8 cellular contexts compared by ENCODE assay signal in the genomic region with DNA sequence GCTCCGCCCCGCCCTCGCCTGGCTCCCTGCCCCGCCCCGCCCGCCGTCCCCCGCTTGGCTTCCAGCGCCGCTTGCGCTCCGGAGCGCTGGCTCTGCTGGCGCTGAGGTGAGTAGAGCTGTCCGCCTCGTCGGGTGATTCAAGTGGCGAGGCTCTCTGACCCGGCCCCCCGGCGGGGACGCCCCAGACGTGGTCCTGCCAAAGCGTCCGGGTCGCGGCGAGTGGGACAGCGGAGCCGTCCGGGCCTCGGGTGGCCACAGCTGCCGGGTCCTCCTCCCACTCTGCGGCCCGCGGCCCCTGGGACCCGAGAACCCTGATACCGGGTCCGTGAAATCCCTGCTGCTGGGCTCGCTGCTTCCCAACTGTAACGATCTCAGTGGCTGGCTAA. TPM values are rescaled to one million over a fixed set of nuclear protein-coding genes. Genes with fewer than 3 reads are reported as not detected.
DNase-seq lines count a peak whose midpoint lies in the region; ATAC-seq, FAIRE-seq and TF ChIP-seq lines count a peak whose summit lies in the region.

A gene (plus strand): TSS at position 46 of the 386 bp plus-strand sequence. CDS start 4,477 bp downstream, outside the sequence.

- H3K36me3 Mint-ChIP-seq in CD8-positive, alpha-beta memory T cell, result peaks cover 5 to 13% (median 6%) of the 10 kb centered on the region in 3 donors
- peaks cover 0 to 2% (median 0%) of the 10 kb centered on the region in 3 experiments; a peak in 1 of 7 replicates for H3K36me3 Mint-ChIP-seq in H9 (ENCODE audit: insufficient read depth in 1 of 3, low read depth in 3 of 3)
- peaks cover 6% of the 10 kb centered on the region for H3K36me3 Mint-ChIP-seq in activated CD8-positive, alpha-beta T cell treated with anti-CD3 and anti-CD28 coated beads, Interleukin-2, amount 10 ng/mL, durations not matched to agents 7 days and 5 days (ENCODE audit: low read depth)

- POLR2A ChIA-PET in CD8-positive, alpha-beta memory T cell (lab: Charles Lee), result no interaction called here
- POLR2A ChIA-PET in activated CD8-positive, alpha-beta T cell treated with anti-CD3 and anti-CD28 coated beads, Interleukin-2, amount 10 ng/mL, durations not matched to agents 7 days and 5 days (lab: Charles Lee), result interaction anchor here (0.5 to 1.4 kb wide), 8 partner anchors 9 to 482 kb away, joined by 3 to 6 read pairs (median 3); a partner anchor contains a TSS

- H3K23me2 ChIP-seq in H9 (ENCODE audit: insufficient read length, low read depth, low read length, poor library complexity, severe bottlenecking), result peaks cover 3% of the 10 kb centered on the region

- H3K4me3 Mint-ChIP-seq in CD8-positive, alpha-beta memory T cell, result peak within 1 kb of the TSS in 6 of 7 donors; percentile 91 to 95 (median 94)
- peak within 1 kb of the TSS in 1 of 2 experiments; percentile 86; a peak in 3 of 5 replicates for H3K4me3 Mint-ChIP-seq in H9
- peak within 1 kb of the TSS; percentile 87 for H3K4me3 Mint-ChIP-seq in activated CD8-positive, alpha-beta T cell treated with anti-CD3 and anti-CD28 coated beads, Interleukin-2, amount 10 ng/mL, durations not matched to agents 7 days and 5 days

- no peak for ATAC-seq in activated CD8-positive, alpha-beta T cell treated with anti-CD3 and anti-CD28 coated beads, Interleukin-2, amount 10 ng/mL, durations not matched to agents 7 days and 5 days
- no peak for ATAC-seq in heart left ventricle
- ATAC-seq in HG03039 (IDR thresholded peaks at IDR 0.05; ENCODE audit: unreplicated experiment), result no peak

- CTCF ChIA-PET in CD8-positive, alpha-beta memory T cell (lab: Charles Lee), result interaction anchor here (0.6 to 1.6 kb wide), 5 partner anchors 16 to 1948 kb away, joined by 3 read pairs; no protein-coding TSS in a partner anchor
- CTCF ChIA-PET in activated CD8-positive, alpha-beta T cell treated with anti-CD3 and anti-CD28 coated beads, Interleukin-2, amount 10 ng/mL, durations not matched to agents 7 days and 5 days (lab: Charles Lee), result interaction anchor here (0.8 to 5.1 kb wide), 7 partner anchors 21 to 476 kb away, joined by 3 to 31 read pairs (median 3); no protein-coding TSS in a partner anchor

- peaks cover 0 to 9% (median 4%) of the 10 kb centered on the region in 5 donors for H3K9me3 Mint-ChIP-seq in CD8-positive, alpha-beta memory T cell
- no peaks in the 10 kb centered on the region for H3K9me3 Mint-ChIP-seq in H9
- no peaks in the 10 kb centered on the region for H3K9me3 Mint-ChIP-seq in activated CD8-positive, alpha-beta T cell treated with anti-CD3 and anti-CD28 coated beads, Interleukin-2, amount 10 ng/mL, durations not matched to agents 7 days and 5 days (ENCODE audit: insufficient read depth)

- H4K8ac ChIP-seq in H9 (replicated peaks; ENCODE audit: insufficient read length, low read depth, low read length), result no peak within 1 kb of the TSS

- WGBS in H9 (ENCODE audit: extremely low coverage, insufficient read length, low lambda C conversion rate), result no CpG with 5 or more reads among the region's 41 CpGs
- WGBS in heart left ventricle, 4 donors, result 0 to 2% (median 0%) methylated on average over 16 to 41 of the region's 41 CpGs

- H3K14ac ChIP-seq in H9 (ENCODE audit: insufficient read depth, low read length), result peak within 1 kb of the TSS; percentile 70; the same call in 1 of the 2 replicates

- TF ChIP-seq CTCF in H9 (conservative IDR thresholded peaks at IDR 0.05) (no peak), heart left ventricle (IDR thresholded peaks at IDR 0.05) (no peak)

- no peak within 1 kb of the TSS for H2BK15ac ChIP-seq in H9 (ENCODE audit: low read depth, low read length)

- no peak within 1 kb of the TSS for H4K91ac ChIP-seq in H9 (ENCODE audit: insufficient read length, low read depth, low read length)

- H3K9ac ChIP-seq in H9 (ENCODE audit: extremely low read depth, insufficient read length, low read length), result peak within 1 kb of the TSS; percentile 86

- no peak within 1 kb of the TSS for H3K18ac ChIP-seq in H9 (ENCODE audit: insufficient read length, low read depth, low read length)

- H2BK20ac ChIP-seq in H9 (ENCODE audit: low read depth, low read length, poor library complexity, severe bottlenecking), result no peak within 1 kb of the TSS

- H3K9me3 ChIP-seq in CD8-positive, alpha-beta memory T cell (ENCODE audit: low read length), result no peaks in the 10 kb centered on the region
- H3K9me3 ChIP-seq in H9 (ENCODE audit: control insufficient read depth, low read depth, low read length) (no peaks in the 10 kb centered on the region), heart left ventricle (no peaks in the 10 kb centered on the region)

- H3K79me2 ChIP-seq in H9 (ENCODE audit: insufficient read depth, low read length), result no peaks in the 10 kb centered on the region; the same call in 1 of the 2 replicates

- H3K23ac ChIP-seq in H9 (ENCODE audit: insufficient read length, low read depth, low read length), result no peak within 1 kb of the TSS

- H3K56ac ChIP-seq in H9 (ENCODE audit: insufficient read length, low read depth, low read length), result no peak within 1 kb of the TSS

- H3K79me1 ChIP-seq in H9 (ENCODE audit: insufficient read depth, low read depth, low read length, poor library complexity, severe bottlenecking), result no peaks in the 10 kb centered on the region

- no peaks in the 10 kb centered on the region for H3K27me3 ChIP-seq in CD8-positive, alpha-beta memory T cell (ENCODE audit: insufficient read depth, low read length, poor library complexity, severe bottlenecking)
- H3K27me3 ChIP-seq in H9 (ENCODE audit: insufficient read depth, low read length) (no peaks in the 10 kb centered on the region), heart left ventricle (no peaks in the 10 kb centered on the region)

- intact Hi-C loops in heart left ventricle (cut with DNase I), result no loop called here

- H2BK5ac ChIP-seq in H9 (ENCODE audit: insufficient read length, low read length), result no peak within 1 kb of the TSS

- no peaks in the 10 kb centered on the region for H4K20me1 ChIP-seq in H9 (ENCODE audit: control insufficient read depth, insufficient read depth, insufficient read length)

- H3K36me3 ChIP-seq in CD8-positive, alpha-beta memory T cell (ENCODE audit: insufficient read depth, low read length), result peaks cover 5% of the 10 kb centered on the region
- H3K36me3 ChIP-seq in heart left ventricle, result peaks cover 0 to 8% (median 0%) of the 10 kb centered on the region in 9 donors

- H2AFZ ChIP-seq in H9 (ENCODE audit: low read length), result peak within 1 kb of the TSS; percentile 90

- no peak within 1 kb of the TSS for H2BK12ac ChIP-seq in H9 (ENCODE audit: insufficient read length, low read depth, low read length)

- H3K4me3 ChIP-seq in CD8-positive, alpha-beta memory T cell (ENCODE audit: low read length), result peak within 1 kb of the TSS; percentile 83
- peak within 1 kb of the TSS; percentile 56 to 87 (median 74) for H3K4me3 ChIP-seq in heart left ventricle

- no peak for FAIRE-seq in urothelium cell line (lab: Jason Lieb, UNC)

- peak within 1 kb of the TSS; percentile 99 for H3K4me2 ChIP-seq in H9 (ENCODE audit: insufficient read depth, insufficient read length, low read length)

- peak within 1 kb of the TSS; percentile 15 for H4K5ac ChIP-seq in H9 (ENCODE audit: insufficient read length, low read depth, low read length)

- H2BK120ac ChIP-seq in H9 (ENCODE audit: low read depth, low read length, poor library complexity, severe bottlenecking), result no peak within 1 kb of the TSS

- H3K27ac Mint-ChIP-seq in CD8-positive, alpha-beta memory T cell, result peak within 1 kb of the TSS; percentile 41 to 93 (median 84)
- H3K27ac Mint-ChIP-seq in H9, result peak within 1 kb of the TSS; percentile 89 to 98 (median 97); a peak in 6 of 7 replicates
- H3K27ac Mint-ChIP-seq in activated CD8-positive, alpha-beta T cell treated with anti-CD3 and anti-CD28 coated beads, Interleukin-2, amount 10 ng/mL, durations not matched to agents 7 days and 5 days, result peak within 1 kb of the TSS; percentile 91

- H3K27me3 Mint-ChIP-seq in CD8-positive, alpha-beta memory T cell, result no peaks in the 10 kb centered on the region
- no peaks in the 10 kb centered on the region for H3K27me3 Mint-ChIP-seq in H9 (ENCODE audit: low read depth)
- H3K27me3 Mint-ChIP-seq in activated CD8-positive, alpha-beta T cell treated with anti-CD3 and anti-CD28 coated beads, Interleukin-2, amount 10 ng/mL, durations not matched to agents 7 days and 5 days (ENCODE audit: low read depth), result peaks cover 5% of the 10 kb centered on the region

- H3T11ph ChIP-seq in H9 (ENCODE audit: low read length), result no peak within 1 kb of the TSS

- H3K4me1 Mint-ChIP-seq in CD8-positive, alpha-beta memory T cell, result peaks cover 28 to 31% (median 30%) of the 10 kb centered on the region in 3 donors
- H3K4me1 Mint-ChIP-seq in H9, result peaks cover 16 to 17% of the 10 kb centered on the region in 2 experiments; a peak in 3 of 4 replicates
- peaks cover 24% of the 10 kb centered on the region for H3K4me1 Mint-ChIP-seq in activated CD8-positive, alpha-beta T cell treated with anti-CD3 and anti-CD28 coated beads, Interleukin-2, amount 10 ng/mL, durations not matched to agents 7 days and 5 days (ENCODE audit: low read depth)

- peak within 1 kb of the TSS; percentile 55 for H3K27ac ChIP-seq in CD8-positive, alpha-beta memory T cell (ENCODE audit: low read depth, low read length)
- H3K27ac ChIP-seq in H9 (ENCODE audit: insufficient read length, low read depth, low read length), result peak within 1 kb of the TSS; percentile 73
- H3K27ac ChIP-seq in heart left ventricle, result peak within 1 kb of the TSS; percentile 87 to 97 (median 92)

- H3K4ac ChIP-seq in H9 (ENCODE audit: low read depth, low read length), result no peak within 1 kb of the TSS

- peaks cover 31% of the 10 kb centered on the region for H3K4me1 ChIP-seq in CD8-positive, alpha-beta memory T cell (ENCODE audit: insufficient read depth, low read length)
- H3K4me1 ChIP-seq in H9 (ENCODE audit: insufficient read depth, low read length), result no peaks in the 10 kb centered on the region; the same call in 1 of the 2 replicates
- peaks cover 0 to 48% (median 23%) of the 10 kb centered on the region in 12 donors for H3K4me1 ChIP-seq in heart left ventricle

- no peak within 1 kb of the TSS for H2AK5ac ChIP-seq in H9 (ENCODE audit: insufficient read length, low read length)

- TF ChIP-seq POLR2A in heart left ventricle (IDR thresholded peaks at IDR 0.05), result peak; percentile 84 to 85

- no peak for DNase-seq in CD8-positive, alpha-beta memory T cell
- no peak for DNase-seq in H9
- DNase-seq in activated CD8-positive, alpha-beta T cell treated with anti-CD3 and anti-CD28 coated beads, Interleukin-2, amount 10 ng/mL, durations not matched to agents 7 days and 5 days, result no peak
- no peak for DNase-seq in heart left ventricle
- no peak for DNase-seq in renal cortical epithelial cell (ENCODE audit: low read depth)
- no peak for DNase-seq in COLO668 (lab: John Stamatoyannopoulos, UW; ENCODE audit: unreplicated experiment)
- no peak for DNase-seq in urothelium cell line (ENCODE audit: low spot score)

RNA-seq across cellular contexts. Expression of the gene that starts here (rescaled TPM):
- 10 to 100 TPM; 18.0 to 19.4 TPM for total RNA-seq in CD8-positive, alpha-beta memory T cell
- polyA plus RNA-seq in CD8-positive, alpha-beta memory T cell, result 28.4 TPM
- total RNA-seq in H9 (2021), result 15.0 and 17.6 TPM in 2 replicates
- 10 to 100 TPM; 18.3 to 19.3 TPM for total RNA-seq in activated CD8-positive, alpha-beta T cell treated with anti-CD3 and anti-CD28 coated beads, Interleukin-2, amount 10 ng/mL, durations not matched to agents 7 days and 5 days
- total RNA-seq in heart left ventricle, result 10 to 100 TPM; 16.0 to 28.6 (median 21.3) TPM
- 10 to 100 TPM in 1 of 2 donors, 1 to 10 TPM in 1; 5.1 to 13.2 TPM for polyA plus RNA-seq in heart left ventricle
- total RNA-seq in renal cortical epithelial cell, result 20.0 and 27.8 TPM in 2 replicates
